1 cellular context compared by ENCODE assay signal in the genomic region with DNA sequence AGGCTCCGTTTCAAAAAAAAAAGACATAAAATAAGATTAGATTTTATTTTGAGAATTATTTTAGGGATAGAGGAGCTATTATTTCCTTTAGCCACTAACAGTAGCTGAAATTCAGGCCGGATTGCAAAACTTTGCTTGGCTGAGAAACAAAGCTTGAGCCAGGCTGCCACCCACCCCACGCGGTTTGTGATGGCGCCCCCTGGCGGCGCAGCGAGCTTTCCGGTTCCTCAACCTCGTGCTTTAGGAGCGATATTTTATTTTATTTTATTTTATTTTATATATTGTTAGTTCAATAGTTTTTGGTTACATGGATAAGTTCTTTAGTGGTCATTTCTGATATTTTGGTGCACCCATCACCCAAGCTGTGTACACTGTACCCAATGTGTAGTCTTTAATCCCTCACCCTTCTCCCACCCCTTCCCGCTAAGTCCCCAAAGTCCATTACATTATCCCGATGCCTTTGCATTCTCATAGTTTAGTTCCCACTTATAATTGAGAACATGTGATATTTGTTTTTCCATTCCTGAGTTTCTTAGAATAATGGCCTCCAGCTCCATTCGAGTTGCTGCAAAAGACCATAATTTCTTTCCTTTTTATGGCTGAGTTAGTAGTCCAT.
TF ChIP-seq lines count a peak whose summit lies in the region.

No MANE protein-coding gene starts in this region.

TF ChIP-seq in GM23338, 12 proteins besides CTCF, POLR2A, EP300 and RAD21 (continued from another document):
- TF ChIP-seq, protein P1, sequence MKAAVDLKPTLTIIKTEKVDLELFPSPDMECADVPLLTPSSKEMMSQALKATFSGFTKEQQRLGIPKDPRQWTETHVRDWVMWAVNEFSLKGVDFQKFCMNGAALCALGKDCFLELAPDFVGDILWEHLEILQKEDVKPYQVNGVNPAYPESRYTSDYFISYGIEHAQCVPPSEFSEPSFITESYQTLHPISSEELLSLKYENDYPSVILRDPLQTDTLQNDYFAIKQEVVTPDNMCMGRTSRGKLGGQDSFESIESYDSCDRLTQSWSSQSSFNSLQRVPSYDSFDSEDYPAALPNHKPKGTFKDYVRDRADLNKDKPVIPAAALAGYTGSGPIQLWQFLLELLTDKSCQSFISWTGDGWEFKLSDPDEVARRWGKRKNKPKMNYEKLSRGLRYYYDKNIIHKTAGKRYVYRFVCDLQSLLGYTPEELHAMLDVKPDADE (IDR thresholded peaks at IDR 0.05): no peak
- TF ChIP-seq STAT1 (IDR thresholded peaks at IDR 0.05; ENCODE audit: unreplicated experiment): no peak
